ENCODE assay signal across 23 cellular contexts in genomic region chr19:51079486-51080110, GRCh38. TPM values are rescaled to one million over a fixed set of nuclear protein-coding genes. Genes with fewer than 3 reads are reported as not detected.
DNase-seq lines count a peak whose midpoint lies in the region; ATAC-seq and TF ChIP-seq lines count a peak whose summit lies in the region.
"Had no signal": no experiment of that assay in that cellular context is flagged by ENCODE, and none has a peak within 500 bp of the region (broad histone marks: within the 10 kb centered on the region; RNA-seq: fewer than 3 reads in every experiment).

No MANE protein-coding gene starts in this region.

- H3K18ac ChIP-seq in H9 (ENCODE audit: insufficient read length, low read depth, low read length) = no peak overlapping the region

- no peaks in the 10 kb centered on the region for H3K9me3 Mint-ChIP-seq in H9
- H3K9me3 Mint-ChIP-seq: activated naive CD4-positive, alpha-beta T cell treated with anti-CD3 and anti-CD28 coated beads, Interleukin-2, amount 50 U/mL, for 72 hours; endodermal cell; nephron had no signal

- H3K79me2 ChIP-seq in osteoblast (ENCODE audit: insufficient read depth, low read length) = no peaks in the 10 kb centered on the region
- H3K79me2 ChIP-seq in H9 (ENCODE audit: insufficient read depth, low read length) = no peaks in the 10 kb centered on the region

- H3K27me3 ChIP-seq in MG63 (no peaks in the 10 kb centered on the region), osteoblast (ENCODE audit: insufficient read depth, low read length) (no peaks in the 10 kb centered on the region), H9 (ENCODE audit: insufficient read depth, low read length) (no peaks in the 10 kb centered on the region; the same call in 1 of the 2 replicates)

- no peak overlapping the region for H3K4me3 ChIP-seq in MG63
- no peak overlapping the region for H3K4me3 ChIP-seq in osteoblast (ENCODE audit: insufficient read depth, low read length)
- H3K4me3 ChIP-seq: left lung, psoas muscle, spleen had no signal

- no peak overlapping the region for H4K91ac ChIP-seq in H9 (ENCODE audit: insufficient read length, low read depth, low read length)

- H2AK5ac ChIP-seq in H9 (ENCODE audit: insufficient read length, low read length) = no peak overlapping the region

- H4K20me1 ChIP-seq in osteoblast (ENCODE audit: insufficient read depth, low read length) = no peaks in the 10 kb centered on the region
- no peaks in the 10 kb centered on the region for H4K20me1 ChIP-seq in H9 (ENCODE audit: control insufficient read depth, insufficient read depth, insufficient read length)

- no peak overlapping the region for H3K4me2 ChIP-seq in osteoblast (ENCODE audit: insufficient read depth, low read length)
- H3K4me2 ChIP-seq in H9 (ENCODE audit: insufficient read depth, insufficient read length, low read length) = no peak overlapping the region

- H3K23me2 ChIP-seq in H9 (ENCODE audit: insufficient read length, low read depth, low read length, poor library complexity, severe bottlenecking) = no peaks in the 10 kb centered on the region

- peaks cover 28 to 32% of the 10 kb centered on the region in 2 experiments for H3K4me1 Mint-ChIP-seq in H9
- H3K4me1 Mint-ChIP-seq: endodermal cell, nephron had no signal

- H3K36me3 ChIP-seq in MG63 = no peaks in the 10 kb centered on the region
- no peaks in the 10 kb centered on the region for H3K36me3 ChIP-seq in osteoblast (ENCODE audit: insufficient read depth, low read length)
- H3K36me3 ChIP-seq: BE2C, left lung, spleen had no signal

- H4K5ac ChIP-seq in H9 (ENCODE audit: insufficient read length, low read depth, low read length) = no peak overlapping the region

- H3K23ac ChIP-seq in H9 (ENCODE audit: insufficient read length, low read depth, low read length) = no peak overlapping the region

- no peak overlapping the region for H4K8ac ChIP-seq in H9 (replicated peaks; ENCODE audit: insufficient read length, low read depth, low read length)

- H3T11ph ChIP-seq in H9 (ENCODE audit: low read length) = no peak overlapping the region

- H3K9me3 ChIP-seq in MG63 (peaks cover 2% of the 10 kb centered on the region; the same call in 1 of the 2 replicates), osteoblast (ENCODE audit: low read depth, low read length) (no peaks in the 10 kb centered on the region), H9 (ENCODE audit: control insufficient read depth, low read depth, low read length) (no peaks in the 10 kb centered on the region)
- H3K9me3 ChIP-seq: BE2C, left lung had no signal

- H3K27me3 Mint-ChIP-seq in H9 (ENCODE audit: low read depth) = peaks cover 18% of the 10 kb centered on the region

- H3K36me3 Mint-ChIP-seq in H9 (ENCODE audit: insufficient read depth in 1 of 3, low read depth in 3 of 3) = no peaks in the 10 kb centered on the region
- H3K36me3 Mint-ChIP-seq: activated naive CD4-positive, alpha-beta T cell treated with anti-CD3 and anti-CD28 coated beads, Interleukin-2, amount 50 U/mL, for 72 hours had no signal

- no peak overlapping the region for H3K4me3 Mint-ChIP-seq in H9
- H3K4me3 Mint-ChIP-seq: endodermal cell, nephron had no signal

- H3K4me1 ChIP-seq in osteoblast (ENCODE audit: insufficient read depth, low read length) (no peaks in the 10 kb centered on the region), H9 (ENCODE audit: insufficient read depth, low read length) (peaks cover 2% of the 10 kb centered on the region; the same call in 1 of the 2 replicates)
- H3K4me1 ChIP-seq: BE2C, left lung, psoas muscle, spleen had no signal

- H3K27ac Mint-ChIP-seq in H9 = 0 out of 7 replicates have a peak overlapping the region, but pooled peaks of 1 of the 3 experiments have one; percentile 28
- H3K27ac Mint-ChIP-seq: activated naive CD4-positive, alpha-beta T cell treated with anti-CD3 and anti-CD28 coated beads, Interleukin-2, amount 50 U/mL, for 72 hours; endodermal cell; nephron had no signal

- no peaks in the 10 kb centered on the region for H3K79me1 ChIP-seq in H9 (ENCODE audit: insufficient read depth, low read depth, low read length, poor library complexity, severe bottlenecking)

- H2AFZ ChIP-seq in osteoblast (ENCODE audit: low read length) (no peak overlapping the region), H9 (ENCODE audit: low read length) (no peak overlapping the region)

- DNase-seq in NCI-H2171 treated with DMSO at 0.1 percent for 48 hours (lab: John Stamatoyannopoulos, UW) = peak; percentile 24
- DNase-seq in NCI-H2171 (lab: John Stamatoyannopoulos, UW) = no peak
- peak; percentile 39 for DNase-seq in MG63
- peak; percentile 30 for DNase-seq in cerebellum (ENCODE audit: low spot score)
- peak; percentile 55 for DNase-seq in osteoblast (ENCODE audit: insufficient read length, low spot score, missing footprints)
- no peak for DNase-seq in Ammon's horn (ENCODE audit: low spot score)
- DNase-seq in H9 = no peak
- DNase-seq: activated CD4-positive, alpha-beta T cell treated with anti-CD3 and anti-CD28 coated beads for 1 hour; activated CD8-positive, alpha-beta memory T cell treated with anti-CD3 and anti-CD28 coated beads for 24 hours; BE2C; endodermal cell; left lung; NCI-H146; psoas muscle; RPMI8226; spleen; stimulated activated CD4-positive, alpha-beta T cell treated with anti-CD3 and anti-CD28 coated beads, Interleukin-4, amount 100 ng/mL, for 4 hours had no signal

- H3K27ac ChIP-seq in osteoblast (ENCODE audit: low read depth, low read length) (no peak overlapping the region), H9 (ENCODE audit: insufficient read length, low read depth, low read length) (no peak overlapping the region)
- H3K27ac ChIP-seq: left lung, psoas muscle, spleen had no signal

- H3K4ac ChIP-seq in H9 (ENCODE audit: low read depth, low read length) = no peak overlapping the region

- H3K14ac ChIP-seq in H9 (ENCODE audit: insufficient read depth, low read length) = no peak overlapping the region; the same call in 1 of the 2 replicates

- H3K9ac ChIP-seq in H9 (ENCODE audit: extremely low read depth, insufficient read length, low read length) = no peak overlapping the region

- TF ChIP-seq CTCF in osteoblast (IDR thresholded peaks at IDR 0.05; ENCODE audit: extremely low read depth, low read depth, low read length) (no peak), H9 (conservative IDR thresholded peaks at IDR 0.05) (no peak)

- WGBS in H9 (ENCODE audit: extremely low coverage, insufficient read length, low lambda C conversion rate) = no CpG with 5 or more reads among the region's 26 CpGs

- no peak for ATAC-seq in GM21576 (IDR thresholded peaks at IDR 0.05; ENCODE audit: unreplicated experiment)
- ATAC-seq: activated naive CD4-positive, alpha-beta T cell treated with anti-CD3 and anti-CD28 coated beads, Interleukin-2, amount 50 U/mL, for 72 hours; left lung; psoas muscle had no signal

- H3K56ac ChIP-seq in H9 (ENCODE audit: insufficient read length, low read depth, low read length) = no peak overlapping the region

- H2BK120ac ChIP-seq in H9 (ENCODE audit: low read depth, low read length, poor library complexity, severe bottlenecking) = no peak overlapping the region

- no peak overlapping the region for H2BK5ac ChIP-seq in H9 (ENCODE audit: insufficient read length, low read length)

- no peak overlapping the region for H2BK12ac ChIP-seq in H9 (ENCODE audit: insufficient read length, low read depth, low read length)

- no peak overlapping the region for H2BK15ac ChIP-seq in H9 (ENCODE audit: low read depth, low read length)

- H2BK20ac ChIP-seq in H9 (ENCODE audit: low read depth, low read length, poor library complexity, severe bottlenecking) = no peak overlapping the region

RNA-seq across cellular contexts. Expression of gene KLK14, which starts 3.1 kb away (rescaled TPM):
- not detected in 2 replicates for total RNA-seq in MG63 (2014; rRNA removed; shearing (Covaris generic); ENCODE audit: low replicate concordance)
- not detected for total RNA-seq in cerebellum
- not detected in 2 replicates for total RNA-seq in osteoblast
- 0.26 and 0.46 TPM in 2 replicates for total RNA-seq in H9 (2021)
- total RNA-seq: fibroblast of lung, M059J, psoas muscle, ureter had no signal

RNA-seq across cellular contexts. Expression of gene KLK13, which starts 14.7 kb away (rescaled TPM):
- total RNA-seq in MG63 (2014; rRNA removed; shearing (Covaris generic); ENCODE audit: low replicate concordance) = not detected in 2 replicates
- total RNA-seq in cerebellum (not detected), osteoblast (not detected in 2 replicates), H9 (2021) (3.0 and 4.2 TPM in 2 replicates)
- total RNA-seq: activated naive CD4-positive, alpha-beta T cell treated with anti-CD3 and anti-CD28 coated beads, Interleukin-2, amount 50 U/mL, for 72 hours; fibroblast of lung; M059J; psoas muscle; spleen; ureter had no signal

RNA-seq across cellular contexts. Expression of gene CTU1, which starts 28.6 kb away (rescaled TPM):
- 18.7 and 33.5 TPM in 2 replicates for total RNA-seq in MG63 (2014; rRNA removed; shearing (Covaris generic); ENCODE audit: low replicate concordance)
- 3.5 TPM for total RNA-seq in cerebellum
- total RNA-seq in osteoblast = 4.1 and 4.3 TPM in 2 replicates
- total RNA-seq in H9 (2021) = 8.0 and 8.8 TPM in 2 replicates

RNA-seq across cellular contexts. Expression of gene KLK12, which starts 44.8 kb away (rescaled TPM):
- total RNA-seq in MG63 (2014; rRNA removed; shearing (Covaris generic); ENCODE audit: low replicate concordance) = not detected in 2 replicates
- total RNA-seq in cerebellum (not detected), osteoblast (not detected in 2 replicates), H9 (2021) (not detected in 2 replicates)
- total RNA-seq: activated naive CD4-positive, alpha-beta T cell treated with anti-CD3 and anti-CD28 coated beads, Interleukin-2, amount 50 U/mL, for 72 hours; endodermal cell; fibroblast of lung; M059J; psoas muscle; spleen; ureter had no signal

RNA-seq across cellular contexts. Expression of gene SIGLEC9, which starts 45.1 kb away (rescaled TPM):
- total RNA-seq in MG63 (2014; rRNA removed; shearing (Covaris generic); ENCODE audit: low replicate concordance) = not detected in 2 replicates
- total RNA-seq in cerebellum (1.6 TPM), osteoblast (under 0.01 TPM in 1 of 2 replicates, not detected in the other), H9 (2021) (not detected in 2 replicates)
- total RNA-seq: endodermal cell, fibroblast of lung had no signal

Comparison
In these comparisons a context has a peak if more than half of its experiments do, and no peak if none do; other contexts are left out.
1. DNase-seq: peak in NCI-H2171 treated with DMSO at 0.1 percent for 48 hours (single experiment), MG63 (single experiment), cerebellum (single experiment) and osteoblast (single experiment); none in NCI-H2171 (single experiment), Ammon's horn (single experiment) and H9 (single experiment).